In genomic region chr16:74296120-74296464, GRCh38 we compare ENCODE assay signal across 8 cellular contexts. TPM values are rescaled to one million over a fixed set of nuclear protein-coding genes. Genes with fewer than 3 reads are reported as not detected.
DNase-seq lines count a peak whose midpoint lies in the region; ATAC-seq and TF ChIP-seq lines count a peak whose summit lies in the region.

No MANE protein-coding gene starts in this region.

- H3K9me3 ChIP-seq in KOPT-K1 (ENCODE audit: insufficient read depth, low read length, poor library complexity, severe bottlenecking): peaks cover 6% of the 10 kb centered on the region

- H3K27ac ChIP-seq in KOPT-K1 (ENCODE audit: low read depth, low read length, poor library complexity, severe bottlenecking): peak overlapping the region; percentile 92

- BruUV-seq in Calu3 (replicated peaks; lab: Mats Ljungman, UMichigan): TSS peak; percentile 71

- no peak for TF ChIP-seq CTCF in Calu3 (IDR thresholded peaks at IDR 0.05; ENCODE audit: unreplicated experiment)
- TF ChIP-seq CTCF in brain (conservative IDR thresholded peaks at IDR 0.05): no peak

- H3K4me1 Mint-ChIP-seq in Calu3 (ENCODE audit: low read depth, unreplicated experiment): peaks cover 35% of the 10 kb centered on the region
- H3K4me1 Mint-ChIP-seq in brain: peaks cover 47% of the 10 kb centered on the region
- peaks cover 12% of the 10 kb centered on the region for H3K4me1 Mint-ChIP-seq in memory B cell

- ATAC-seq in GM21447 (IDR thresholded peaks at IDR 0.05; ENCODE audit: unreplicated experiment): peak; percentile 9
- peak; percentile 36 for ATAC-seq in memory B cell (ENCODE audit: low read depth)

- intact Hi-C loops in Calu3 (cut with micrococcal nuclease; ENCODE audit: unreplicated experiment): no loop called here

- H3K36me3 ChIP-seq in KOPT-K1 (ENCODE audit: insufficient read depth, low read length): peaks cover 33% of the 10 kb centered on the region

- no peaks in the 10 kb centered on the region for H3K27me3 Mint-ChIP-seq in Calu3 (ENCODE audit: unreplicated experiment)
- H3K27me3 Mint-ChIP-seq in brain: no peaks in the 10 kb centered on the region
- no peaks in the 10 kb centered on the region for H3K27me3 Mint-ChIP-seq in memory B cell

- H3K27ac Mint-ChIP-seq in Calu3 (ENCODE audit: unreplicated experiment) (peak overlapping the region; percentile 92), brain (peak overlapping the region; percentile 90 to 99 (median 92)), memory B cell (peak overlapping the region; percentile 99)

- CTCF ChIA-PET in Calu3 (lab: Charles Lee): interaction anchor here (0.6 to 1.4 kb wide), 2 partner anchors 21 to 404 kb away, joined by 4 to 8 read pairs; no protein-coding TSS in a partner anchor

- H3K36me3 Mint-ChIP-seq in Calu3 (ENCODE audit: insufficient read depth, unreplicated experiment): peaks cover 54% of the 10 kb centered on the region
- peaks cover 33% of the 10 kb centered on the region for H3K36me3 Mint-ChIP-seq in brain
- H3K36me3 Mint-ChIP-seq in memory B cell: peaks cover 9% of the 10 kb centered on the region

- H3K9me3 Mint-ChIP-seq in Calu3 (ENCODE audit: low read depth, unreplicated experiment) (no peaks in the 10 kb centered on the region), brain (peaks cover 3 to 9% (median 8%) of the 10 kb centered on the region in 5 experiments), memory B cell (peaks cover 2% of the 10 kb centered on the region)

- DNase-seq in Calu3 (no peak), memory B cell (ENCODE audit: low spot score in 2 of 2) (no peak), DMS79 treated with DMSO at 0.1 percent for 48 hours (lab: John Stamatoyannopoulos, UW) (no peak), NCI-H2081 (lab: John Stamatoyannopoulos, UW) (no peak)
- no peak for DNase-seq in stimulated activated CD4-positive, alpha-beta T cell treated with anti-CD3 and anti-CD28 coated beads, Interleukin-1b, Interleukin-23, amount 100 ng/mL, for 48 hours

- peak overlapping the region; percentile 82 for H3K4me3 Mint-ChIP-seq in Calu3 (ENCODE audit: low read depth, unreplicated experiment)
- peak overlapping the region; percentile 87 to 96 (median 95) for H3K4me3 Mint-ChIP-seq in brain
- H3K4me3 Mint-ChIP-seq in memory B cell: peak overlapping the region; percentile 94

RNA-seq across cellular contexts. Expression of gene PSMD7, which starts 0.5 kb away (rescaled TPM):
- total RNA-seq in Calu3 (2022): 149 and 152 TPM in 2 replicates
- polyA plus RNA-seq in brain (ENCODE audit: insufficient read depth, low read depth, low replicate concordance): 146 TPM
